ENCODE assay signal across 8 cellular contexts in the genomic region with DNA sequence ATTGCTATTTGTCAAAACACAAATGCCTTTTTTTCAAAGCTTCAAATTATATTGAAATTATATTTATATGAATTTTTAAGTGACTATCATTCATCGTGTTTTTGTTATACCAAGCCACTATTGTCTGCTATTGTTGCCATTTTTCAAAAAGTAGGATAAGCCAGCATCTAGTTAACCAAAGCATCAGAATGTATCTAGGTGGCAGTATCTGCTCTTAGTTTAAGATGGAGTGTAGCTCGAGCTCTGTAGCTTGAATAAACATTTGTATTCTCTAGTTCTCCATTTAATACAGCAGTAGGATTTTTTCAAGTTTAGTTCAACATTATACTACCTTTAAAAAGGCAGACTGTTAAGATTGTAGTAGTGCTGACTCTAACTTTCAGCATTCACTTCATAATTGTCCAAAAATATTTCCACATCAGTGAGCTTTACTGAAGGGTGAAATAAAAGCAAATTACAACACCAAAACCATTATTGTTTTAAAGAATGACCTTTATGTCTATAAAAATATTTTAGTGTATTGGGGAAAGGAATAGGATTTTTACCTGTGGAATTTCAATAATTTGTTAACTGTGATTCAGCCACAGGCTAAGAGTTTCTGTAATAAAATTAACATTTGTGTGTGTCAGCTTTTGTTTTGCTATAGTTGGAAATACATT. TPM values are rescaled to one million over a fixed set of nuclear protein-coding genes. Genes with fewer than 3 reads are reported as not detected.
DNase-seq lines count a peak whose midpoint lies in the region; ATAC-seq, FAIRE-seq and TF ChIP-seq lines count a peak whose summit lies in the region.

No MANE protein-coding gene starts in this region.

- no peak overlapping the region for H3K4me3 Mint-ChIP-seq in activated CD4-positive, alpha-beta T cell treated with anti-CD3 and anti-CD28 coated beads, Interleukin-2, amount 10 ng/mL, durations not matched to agents 7 days and 5 days

- POLR2A ChIA-PET in AG04450 (lab: Yijun Ruan, JAX) = interaction anchor here (0.6 to 1.0 kb wide), 2 partner anchors 21 to 145 kb away, joined by 3 read pairs; no protein-coding TSS in a partner anchor
- POLR2A ChIA-PET in activated CD4-positive, alpha-beta T cell treated with anti-CD3 and anti-CD28 coated beads, Interleukin-2, amount 10 ng/mL, durations not matched to agents 7 days and 5 days (lab: Charles Lee) = no interaction called here

- H3K27me3 Mint-ChIP-seq in activated CD4-positive, alpha-beta T cell treated with anti-CD3 and anti-CD28 coated beads, Interleukin-2, amount 10 ng/mL, durations not matched to agents 7 days and 5 days = no peaks in the 10 kb centered on the region

- no peak overlapping the region for H3K27ac Mint-ChIP-seq in activated CD4-positive, alpha-beta T cell treated with anti-CD3 and anti-CD28 coated beads, Interleukin-2, amount 10 ng/mL, durations not matched to agents 7 days and 5 days

- H3K9me3 ChIP-seq in AG04450 (ENCODE audit: control insufficient read depth, insufficient read depth, low read length) = no peaks in the 10 kb centered on the region
- H3K9me3 ChIP-seq in SK-N-MC (ENCODE audit: low read depth, low read length) = no peaks in the 10 kb centered on the region

- no peaks in the 10 kb centered on the region for H3K27me3 ChIP-seq in AG04450 (ENCODE audit: control insufficient read depth, insufficient read depth, low read length)

- peak; percentile 65 for FAIRE-seq in H54 (lab: Jason Lieb, UNC)

- ATAC-seq in left ventricle myocardium superior (peak; percentile 36), GM21529 (IDR thresholded peaks at IDR 0.05; ENCODE audit: unreplicated experiment) (no peak)

- no peaks in the 10 kb centered on the region for H3K9me3 Mint-ChIP-seq in activated CD4-positive, alpha-beta T cell treated with anti-CD3 and anti-CD28 coated beads, Interleukin-2, amount 10 ng/mL, durations not matched to agents 7 days and 5 days

- peaks cover 5% of the 10 kb centered on the region for H3K4me1 Mint-ChIP-seq in activated CD4-positive, alpha-beta T cell treated with anti-CD3 and anti-CD28 coated beads, Interleukin-2, amount 10 ng/mL, durations not matched to agents 7 days and 5 days

- TF ChIP-seq POLR2A in H54 (IDR thresholded peaks at IDR 0.05; ENCODE audit: low read depth, low read length) = no peak

- TF ChIP-seq CTCF in AG04450 (IDR thresholded peaks at IDR 0.05; ENCODE audit: low read depth, low read length) = peak; percentile 54

- no peaks in the 10 kb centered on the region for H3K36me3 Mint-ChIP-seq in activated CD4-positive, alpha-beta T cell treated with anti-CD3 and anti-CD28 coated beads, Interleukin-2, amount 10 ng/mL, durations not matched to agents 7 days and 5 days (ENCODE audit: low read depth)

- H3K36me3 ChIP-seq in SK-N-MC (ENCODE audit: insufficient read depth, low read length) = no peaks in the 10 kb centered on the region

- H3K4me3 ChIP-seq in AG04450 (ENCODE audit: low read depth, low read length) (no peak overlapping the region), SK-N-MC (no peak overlapping the region)

- H3K27ac ChIP-seq in AG04450 (ENCODE audit: low read depth, low read length) = no peak overlapping the region
- no peak overlapping the region for H3K27ac ChIP-seq in SK-N-MC

- intact Hi-C loops in left ventricle myocardium superior (cut with micrococcal nuclease) = no loop called here

- no peak for DNase-seq in AG04450 (ENCODE audit: low read depth, low spot score)
- DNase-seq in H54 (ENCODE audit: insufficient read length, low spot score) = no peak
- DNase-seq in SK-N-MC (ENCODE audit: low read depth, low spot score) = no peak
- no peak for DNase-seq in left ventricle myocardium superior
- DNase-seq in GOT3 (lab: John Stamatoyannopoulos, UW) = no peak
- DNase-seq in activated CD4-positive, alpha-beta T cell treated with anti-CD3 and anti-CD28 coated beads, Interleukin-2, amount 10 ng/mL, durations not matched to agents 7 days and 5 days = no peak
- no peak for DNase-seq in NCI-H187 (lab: John Stamatoyannopoulos, UW)

- peak overlapping the region; percentile 29 for H3K9ac ChIP-seq in SK-N-MC (ENCODE audit: insufficient read length)

- CTCF ChIA-PET in AG04450 (lab: Charles Lee) = interaction anchor here (0.7 to 1.7 kb wide), 12 partner anchors 15 to 653 kb away, joined by 3 to 7 read pairs (median 4); no protein-coding TSS in a partner anchor
- CTCF ChIA-PET in activated CD4-positive, alpha-beta T cell treated with anti-CD3 and anti-CD28 coated beads, Interleukin-2, amount 10 ng/mL, durations not matched to agents 7 days and 5 days (lab: Charles Lee) = interaction anchor here (0.6 kb wide), 1 partner anchor 827 kb away, joined by 3 read pairs; no protein-coding TSS in a partner anchor

RNA-seq across cellular contexts. Expression of a gene that starts 19.6 kb away (rescaled TPM):
- 2.3 and 3.2 TPM in 2 replicates for polyA plus RNA-seq in AG04450 (2011; rRNA removed)
- 1.6 and 2.9 TPM in 2 replicates for polyA minus RNA-seq in AG04450 (2011; rRNA and poly(A)+ RNA removed)
- total RNA-seq in left ventricle myocardium superior = 13.6 TPM
- 1 to 10 TPM; 4.2 TPM for total RNA-seq in activated CD4-positive, alpha-beta T cell treated with anti-CD3 and anti-CD28 coated beads, Interleukin-2, amount 10 ng/mL, durations not matched to agents 7 days and 5 days

RNA-seq across cellular contexts. Expression of a gene that starts 41.2 kb away (rescaled TPM):
- polyA plus RNA-seq in AG04450 (2011; rRNA removed) = 5.4 and 5.6 TPM in 2 replicates
- polyA minus RNA-seq in AG04450 (2011; rRNA and poly(A)+ RNA removed) = 7.6 and 10.1 TPM in 2 replicates
- total RNA-seq in left ventricle myocardium superior = 22.0 TPM
- 10 to 100 TPM; 25.9 to 26.3 TPM for total RNA-seq in activated CD4-positive, alpha-beta T cell treated with anti-CD3 and anti-CD28 coated beads, Interleukin-2, amount 10 ng/mL, durations not matched to agents 7 days and 5 days
